ENCODE assay signal across 1 cellular context in the genomic region with DNA sequence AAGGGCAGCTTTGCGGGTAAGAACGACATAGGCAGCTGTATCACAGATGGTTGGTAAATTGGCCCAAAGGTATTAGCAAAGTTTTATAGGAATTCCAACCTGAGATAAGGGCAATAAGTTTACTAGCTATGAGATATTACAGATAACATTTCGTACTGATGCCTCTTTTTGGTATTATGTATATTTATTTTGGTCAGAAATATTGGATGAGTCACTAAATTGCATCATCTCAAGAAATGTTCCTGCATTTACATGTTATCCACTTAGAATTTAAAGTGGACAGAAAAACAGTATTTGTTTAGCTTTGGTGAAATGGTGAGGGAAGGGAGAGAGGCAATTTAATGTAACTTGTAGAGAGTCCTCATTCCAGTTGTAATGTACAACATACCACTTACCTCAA.
TF ChIP-seq lines count a peak whose summit lies in the region.

No MANE protein-coding gene starts in this region.

TF ChIP-seq in IMR-90, 13 proteins besides CTCF, POLR2A, EP300 and RAD21:
- peak; percentile 92 for TF ChIP-seq CEBPB (IDR thresholded peaks at IDR 0.05; ENCODE audit: low read depth, low read length)
- no peak for TF ChIP-seq MXI1 (IDR thresholded peaks at IDR 0.05; ENCODE audit: borderline replicate concordance, low read depth, low read length)
- no peak for TF ChIP-seq CHD1 (IDR thresholded peaks at IDR 0.05; ENCODE audit: low read depth, low read length)
- TF ChIP-seq BHLHE40 (IDR thresholded peaks at IDR 0.05; ENCODE audit: low read depth, low read length) = no peak
- TF ChIP-seq, protein P1, sequence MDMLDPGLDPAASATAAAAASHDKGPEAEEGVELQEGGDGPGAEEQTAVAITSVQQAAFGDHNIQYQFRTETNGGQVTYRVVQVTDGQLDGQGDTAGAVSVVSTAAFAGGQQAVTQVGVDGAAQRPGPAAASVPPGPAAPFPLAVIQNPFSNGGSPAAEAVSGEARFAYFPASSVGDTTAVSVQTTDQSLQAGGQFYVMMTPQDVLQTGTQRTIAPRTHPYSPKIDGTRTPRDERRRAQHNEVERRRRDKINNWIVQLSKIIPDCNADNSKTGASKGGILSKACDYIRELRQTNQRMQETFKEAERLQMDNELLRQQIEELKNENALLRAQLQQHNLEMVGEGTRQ (IDR thresholded peaks at IDR 0.05; ENCODE audit: low read depth, low read length) = no peak
- TF ChIP-seq RCOR1 (IDR thresholded peaks at IDR 0.05; ENCODE audit: insufficient replicate concordance, low read length) = no peak
- no peak for TF ChIP-seq SMC3 (IDR thresholded peaks at IDR 0.05; ENCODE audit: low read depth, low read length)
- TF ChIP-seq RFX5 (IDR thresholded peaks at IDR 0.05; ENCODE audit: low read depth, low read length) = no peak
- TF ChIP-seq, protein P2, sequence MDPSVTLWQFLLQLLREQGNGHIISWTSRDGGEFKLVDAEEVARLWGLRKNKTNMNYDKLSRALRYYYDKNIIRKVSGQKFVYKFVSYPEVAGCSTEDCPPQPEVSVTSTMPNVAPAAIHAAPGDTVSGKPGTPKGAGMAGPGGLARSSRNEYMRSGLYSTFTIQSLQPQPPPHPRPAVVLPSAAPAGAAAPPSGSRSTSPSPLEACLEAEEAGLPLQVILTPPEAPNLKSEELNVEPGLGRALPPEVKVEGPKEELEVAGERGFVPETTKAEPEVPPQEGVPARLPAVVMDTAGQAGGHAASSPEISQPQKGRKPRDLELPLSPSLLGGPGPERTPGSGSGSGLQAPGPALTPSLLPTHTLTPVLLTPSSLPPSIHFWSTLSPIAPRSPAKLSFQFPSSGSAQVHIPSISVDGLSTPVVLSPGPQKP (IDR thresholded peaks at IDR 0.05; ENCODE audit: borderline replicate concordance, low read depth, low read length) = no peak
- TF ChIP-seq FOS (IDR thresholded peaks at IDR 0.05; ENCODE audit: low read depth, low read length) = peak; percentile 67; the same call in 1 of the 2 replicates
- no peak for TF ChIP-seq MAZ (IDR thresholded peaks at IDR 0.05; ENCODE audit: borderline replicate concordance, low read depth, low read length)
- TF ChIP-seq NFE2L2 (IDR thresholded peaks at IDR 0.05; ENCODE audit: low read depth, low read length) = no peak
- no peak for TF ChIP-seq MAFK (IDR thresholded peaks at IDR 0.05; ENCODE audit: low read depth, low read length)
TF ChIP-seq in IMR-90: peak in this region for 2.
